In genomic region chr17:3982541-3983017, GRCh38 we compare ENCODE assay signal across 24 cellular contexts. TPM values are rescaled to one million over a fixed set of nuclear protein-coding genes. Genes with fewer than 3 reads are reported as not detected.
"Had no signal": no experiment of that assay in that cellular context is flagged by ENCODE, and none has a peak within 500 bp of the region (broad histone marks: within the 10 kb centered on the region; RNA-seq: fewer than 3 reads in every experiment).

No MANE protein-coding gene starts in this region.

- ATAC-seq: activated T-helper 17 cell treated with anti-CD3 and anti-CD28 coated beads, Interleukin-2, amount 50 U/mL, for 72 hours; body of pancreas; effector memory CD8-positive, alpha-beta T cell; esophagus mucosa; left cardiac atrium; mucosa of descending colon; stimulated activated naive B cell treated with anti-CD40 and anti-IgM and Interleukin-4, amounts not matched to agents 10 μg/mL and 1 μg/mL and 100 μg/mL, for 72 hours had no signal

- H3K4me3 Mint-ChIP-seq: activated naive CD8-positive, alpha-beta T cell treated with anti-CD3 and anti-CD28 coated beads for 36 hours; activated T-cell treated with anti-CD3 and anti-CD28 coated beads, Interleukin-2, amount 50 U/mL, for 24 hours; activated T-helper 17 cell treated with anti-CD3 and anti-CD28 coated beads, Interleukin-2, amount 50 U/mL, for 72 hours; effector memory CD8-positive, alpha-beta T cell; stimulated activated naive B cell treated with anti-CD40 and anti-IgM and Interleukin-4, amounts not matched to agents 10 μg/mL and 1 μg/mL and 100 μg/mL, for 72 hours; T-helper 2 cell treated with Interferon-gamma antibody and Interleukin-4, amounts not matched to agents 5 μg/mL and 100 μg/mL, for 36 hours; type B pancreatic cell had no signal

- H3K4me3 ChIP-seq: body of pancreas, cardiac muscle cell, mucosa of descending colon, sigmoid colon, SK-N-MC had no signal

- H3K36me3 ChIP-seq: cardiac muscle cell, sigmoid colon, WERI-Rb-1 had no signal

- H3K27me3 ChIP-seq: body of pancreas, cardiac muscle cell had no signal

- H3K4me1 Mint-ChIP-seq: activated naive CD8-positive, alpha-beta T cell treated with anti-CD3 and anti-CD28 coated beads for 36 hours; activated T-helper 17 cell treated with anti-CD3 and anti-CD28 coated beads, Interleukin-2, amount 50 U/mL, for 72 hours had no signal

- H3K27ac ChIP-seq: body of pancreas, cardiac muscle cell, sigmoid colon, SK-N-MC, WERI-Rb-1 had no signal

- H3K4me1 ChIP-seq: sigmoid colon had no signal

- H3K27me3 Mint-ChIP-seq: activated naive CD8-positive, alpha-beta T cell treated with anti-CD3 and anti-CD28 coated beads for 36 hours; activated T-cell treated with anti-CD3 and anti-CD28 coated beads, Interleukin-2, amount 50 U/mL, for 24 hours; activated T-helper 17 cell treated with anti-CD3 and anti-CD28 coated beads, Interleukin-2, amount 50 U/mL, for 72 hours; type B pancreatic cell had no signal

- H3K27ac Mint-ChIP-seq: activated naive CD8-positive, alpha-beta T cell treated with anti-CD3 and anti-CD28 coated beads for 36 hours; activated T-cell treated with anti-CD3 and anti-CD28 coated beads, Interleukin-2, amount 50 U/mL, for 24 hours; activated T-helper 17 cell treated with anti-CD3 and anti-CD28 coated beads, Interleukin-2, amount 50 U/mL, for 72 hours; effector memory CD8-positive, alpha-beta T cell; stimulated activated naive B cell treated with anti-CD40 and anti-IgM and Interleukin-4, amounts not matched to agents 10 μg/mL and 1 μg/mL and 100 μg/mL, for 72 hours; T-helper 2 cell treated with Interferon-gamma antibody and Interleukin-4, amounts not matched to agents 5 μg/mL and 100 μg/mL, for 36 hours; type B pancreatic cell had no signal

- H3K36me3 Mint-ChIP-seq: activated naive CD8-positive, alpha-beta T cell treated with anti-CD3 and anti-CD28 coated beads for 36 hours; stimulated activated naive B cell treated with anti-CD40 and anti-IgM and Interleukin-4, amounts not matched to agents 10 μg/mL and 1 μg/mL and 100 μg/mL, for 72 hours; type B pancreatic cell had no signal

- H3K9me3 ChIP-seq: body of pancreas, mucosa of descending colon, sigmoid colon had no signal

- H3K9me3 Mint-ChIP-seq: activated naive CD8-positive, alpha-beta T cell treated with anti-CD3 and anti-CD28 coated beads for 36 hours; activated T-cell treated with anti-CD3 and anti-CD28 coated beads, Interleukin-2, amount 50 U/mL, for 24 hours; activated T-helper 17 cell treated with anti-CD3 and anti-CD28 coated beads, Interleukin-2, amount 50 U/mL, for 72 hours; effector memory CD8-positive, alpha-beta T cell; T-helper 2 cell treated with Interferon-gamma antibody and Interleukin-4, amounts not matched to agents 5 μg/mL and 100 μg/mL, for 36 hours; type B pancreatic cell had no signal

- DNase-seq: activated naive CD8-positive, alpha-beta T cell treated with anti-CD3 and anti-CD28 coated beads for 36 hours; activated T-cell treated with anti-CD3 and anti-CD28 coated beads, Interleukin-2, amount 50 U/mL, for 24 hours; amygdala; body of pancreas; effector memory CD8-positive, alpha-beta T cell; foreskin melanocyte; hypothalamus; left cardiac atrium; mesendoderm; occipital lobe; sigmoid colon; stimulated activated CD4-positive, alpha-beta T cell treated with anti-CD3 and anti-CD28 coated beads, Interleukin-2, amount 100 ng/mL, for 48 hours; stimulated activated CD8-positive, alpha-beta memory T cell treated with anti-CD3 and anti-CD28 coated beads, Interleukin-4, amount 100 ng/mL, for 48 hours; stimulated activated naive B cell treated with anti-CD40 and anti-IgM and Interleukin-4, amounts not matched to agents 10 μg/mL and 1 μg/mL and 100 μg/mL, for 72 hours; WERI-Rb-1 had no signal

RNA-seq across cellular contexts. Expression of gene ATP2A3, which starts 18.3 kb away (rescaled TPM):
- total RNA-seq: dermis microvascular lymphatic vessel endothelial cell had no signal
- polyA plus RNA-seq: neural cell had no signal
